Comparison of ENCODE assay signal across 20 cellular contexts in the genomic region with DNA sequence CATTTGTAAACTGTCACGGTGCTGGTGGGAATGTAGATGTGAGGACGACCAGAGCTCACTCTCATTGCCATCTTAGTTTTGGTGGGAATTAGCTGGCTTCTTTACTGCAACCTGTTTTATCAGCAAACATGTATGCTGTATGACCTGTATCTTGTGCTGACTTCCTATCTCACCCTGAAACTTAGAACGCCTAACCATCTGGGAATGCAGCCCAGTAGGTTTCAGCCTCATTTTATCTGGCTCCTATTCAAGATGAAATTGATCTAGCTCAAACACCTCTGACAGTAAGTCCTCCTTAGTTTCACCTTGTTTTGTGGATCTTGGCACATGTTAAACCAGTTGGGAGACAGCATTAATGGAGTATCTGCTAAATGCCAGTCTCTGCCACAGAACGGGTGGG.
"Had no signal": no experiment of that assay in that cellular context is flagged by ENCODE, and none has a peak within 500 bp of the region (broad histone marks: within the 10 kb centered on the region; RNA-seq: fewer than 3 reads in every experiment).

No MANE protein-coding gene starts in this region.

- ATAC-seq: activated CD4-positive, CD25-positive, alpha-beta regulatory T cell treated with anti-CD3 and anti-CD28 coated beads, Interleukin-2, amount 50 U/mL, for 24 hours; activated CD8-positive, alpha-beta T cell treated with anti-CD3 and anti-CD28 coated beads, Interleukin-2, amount 10 ng/mL, durations not matched to agents 7 days and 5 days; activated T-cell treated with anti-CD3 and anti-CD28 coated beads, Interleukin-2, amount 50 U/mL, for 4 hours; gastroesophageal sphincter; heart right ventricle had no signal

- H3K36me3 ChIP-seq: ascending aorta, esophagus muscularis mucosa, gastroesophageal sphincter, heart right ventricle, thyroid gland had no signal

- FAIRE-seq: urothelium cell line had no signal

- DNase-seq: activated CD4-positive, alpha-beta T cell treated with anti-CD3 and anti-CD28 coated beads, Interleukin-2, amount 10 ng/mL, durations not matched to agents 7 days and 5 days; activated CD8-positive, alpha-beta T cell treated with anti-CD3 and anti-CD28 coated beads, Interleukin-2, amount 10 ng/mL, durations not matched to agents 7 days and 5 days; activated effector memory CD4-positive, alpha-beta T cell treated with Interleukin-2 at 50 U/mL for 16 hours; activated naive CD4-positive, alpha-beta T cell treated with anti-CD3 and anti-CD28 coated beads, Interleukin-2, amount 50 U/mL, for 16 hours; activated T-cell treated with anti-CD3 and anti-CD28 coated beads, Interleukin-2, amount 50 U/mL, for 4 hours; effector CD8-positive, alpha-beta T cell; heart right ventricle; immature natural killer cell; midbrain; occipital lobe; retina; stimulated activated CD8-positive, alpha-beta memory T cell treated with anti-CD3 and anti-CD28 coated beads, Interleukin-4, amount 100 ng/mL, for 48 hours; stimulated activated naive CD4-positive, alpha-beta T cell treated with Interleukin-2 at 50 U/mL for 16 hours; thyroid gland had no signal

- H3K27me3 ChIP-seq: ascending aorta, esophagus muscularis mucosa, gastroesophageal sphincter, heart right ventricle, thyroid gland had no signal

- H3K4me1 ChIP-seq: ascending aorta, esophagus muscularis mucosa, gastroesophageal sphincter, heart right ventricle, thyroid gland had no signal

- H3K9me3 ChIP-seq: thyroid gland had no signal

- H3K27ac ChIP-seq: ascending aorta, esophagus muscularis mucosa, gastroesophageal sphincter, heart right ventricle, thyroid gland had no signal

- H3K4me3 ChIP-seq: ascending aorta, esophagus muscularis mucosa, gastroesophageal sphincter, heart right ventricle, lung, thyroid gland had no signal
